Comparison of ENCODE assay signal across 25 cellular contexts in the genomic region with DNA sequence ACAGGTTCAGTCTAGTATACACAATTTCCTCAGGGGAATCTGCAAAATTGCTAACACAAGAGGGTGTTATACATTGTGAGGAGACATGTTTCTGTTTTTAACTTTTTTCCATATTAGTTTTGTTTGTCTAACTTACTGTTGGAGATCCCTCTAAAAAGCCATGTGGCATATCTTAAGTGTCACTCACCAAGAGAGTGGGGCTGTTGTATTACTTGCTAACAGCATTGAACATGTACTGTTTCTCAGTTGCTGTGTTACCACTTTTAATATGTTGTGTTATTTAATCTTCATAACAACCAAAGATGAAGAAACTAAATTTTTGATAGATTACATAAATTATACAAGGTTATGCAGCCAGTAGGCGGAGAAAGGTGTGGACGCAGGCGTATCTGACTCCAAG.
DNase-seq lines count a peak whose midpoint lies in the region; ATAC-seq, FAIRE-seq and TF ChIP-seq lines count a peak whose summit lies in the region.
"Had no signal": no experiment of that assay in that cellular context is flagged by ENCODE, and none has a peak within 500 bp of the region (broad histone marks: within the 10 kb centered on the region; RNA-seq: fewer than 3 reads in every experiment).

No MANE protein-coding gene starts in this region.

- no peak overlapping the region for H2AFZ ChIP-seq in KMS-11 (ENCODE audit: low read depth)
- H2AFZ ChIP-seq: GM23248 had no signal

- peak; percentile 11 for FAIRE-seq in D721Med (lab: Jason Lieb, UNC)
- FAIRE-seq: A549, GM12878, GM19239, H1 had no signal

- H3K9me3 ChIP-seq in right cardiac atrium (ENCODE audit: control insufficient read depth, low read length): no peaks in the 10 kb centered on the region
- H3K9me3 ChIP-seq in CD8-positive, alpha-beta memory T cell (ENCODE audit: low read length): no peaks in the 10 kb centered on the region
- H3K9me3 ChIP-seq: A549, BE2C had no signal

- no peaks in the 10 kb centered on the region for H3K36me3 Mint-ChIP-seq in CD8-positive, alpha-beta memory T cell
- H3K36me3 Mint-ChIP-seq: CD14-positive monocyte had no signal

- H3K4me1 ChIP-seq in right cardiac atrium (ENCODE audit: control insufficient read depth, insufficient read depth, low read length) (no peaks in the 10 kb centered on the region), KMS-11 (ENCODE audit: low read depth, poor library complexity, severe bottlenecking) (peaks cover 13% of the 10 kb centered on the region)
- H3K4me1 ChIP-seq in CD8-positive, alpha-beta memory T cell (ENCODE audit: insufficient read depth, low read length): no peaks in the 10 kb centered on the region
- H3K4me1 ChIP-seq: A549; BE2C; BLaER1 treated with 17β-estradiol and CSF1 and Interleukin-3, amounts not matched to agents 10 nM and 100 nM had no signal

- H3K27me3 ChIP-seq in right cardiac atrium (ENCODE audit: control insufficient read depth, insufficient read depth) (no peaks in the 10 kb centered on the region), KMS-11 (ENCODE audit: insufficient read depth, low read depth) (no peaks in the 10 kb centered on the region)
- no peaks in the 10 kb centered on the region for H3K27me3 ChIP-seq in CD8-positive, alpha-beta memory T cell (ENCODE audit: insufficient read depth, low read length, poor library complexity, severe bottlenecking)
- H3K27me3 ChIP-seq: BE2C; BLaER1 treated with 17β-estradiol and CSF1 and Interleukin-3, amounts not matched to agents 10 nM and 100 nM had no signal

- H3K9me3 Mint-ChIP-seq in CD8-positive, alpha-beta memory T cell: peaks cover 7 to 20% (median 16%) of the 10 kb centered on the region in 5 donors

- no peak overlapping the region for H3K27ac Mint-ChIP-seq in CD8-positive, alpha-beta memory T cell
- H3K27ac Mint-ChIP-seq: CD14-positive monocyte; CD4-positive, alpha-beta T cell; H9 had no signal

- H3K4me3 ChIP-seq in right cardiac atrium (ENCODE audit: low read length) (no peak overlapping the region), KMS-11 (IDR thresholded peaks at IDR 0.05; ENCODE audit: insufficient read depth, low read depth, low read length) (no peak overlapping the region)
- no peak overlapping the region for H3K4me3 ChIP-seq in CD8-positive, alpha-beta memory T cell (ENCODE audit: low read length)
- H3K4me3 ChIP-seq: A549; BLaER1 treated with 17β-estradiol and CSF1 and Interleukin-3, amounts not matched to agents 10 nM and 100 nM; GM12878; GM23248 had no signal

- no peaks in the 10 kb centered on the region for H4K20me1 ChIP-seq in KMS-11 (ENCODE audit: insufficient read depth)
- H4K20me1 ChIP-seq: BLaER1 treated with 17β-estradiol and CSF1 and Interleukin-3, amounts not matched to agents 10 nM and 100 nM had no signal

- no peaks in the 10 kb centered on the region for H3K36me3 ChIP-seq in KMS-11 (ENCODE audit: insufficient read depth)
- H3K36me3 ChIP-seq in CD8-positive, alpha-beta memory T cell (ENCODE audit: insufficient read depth, low read length): no peaks in the 10 kb centered on the region
- H3K36me3 ChIP-seq: BE2C; BLaER1 treated with 17β-estradiol and CSF1 and Interleukin-3, amounts not matched to agents 10 nM and 100 nM had no signal

- H3K4me1 Mint-ChIP-seq in CD8-positive, alpha-beta memory T cell: no peaks in the 10 kb centered on the region
- H3K4me1 Mint-ChIP-seq: CD14-positive monocyte, H9 had no signal

- CTCF ChIA-PET in CD8-positive, alpha-beta memory T cell (lab: Charles Lee): no interaction called here

- H3K27ac ChIP-seq in right cardiac atrium (ENCODE audit: low read length) (no peak overlapping the region), KMS-11 (no peak overlapping the region)
- H3K27ac ChIP-seq in CD8-positive, alpha-beta memory T cell (ENCODE audit: low read depth, low read length): no peak overlapping the region
- H3K27ac ChIP-seq: A549; BLaER1 treated with 17β-estradiol and CSF1 and Interleukin-3, amounts not matched to agents 10 nM and 100 nM; GM23248 had no signal

- peak; percentile 45 for ATAC-seq in Right ventricle myocardium superior (ENCODE audit: poor library complexity)
- ATAC-seq in right cardiac atrium: no peak
- no peak for ATAC-seq in HG02973 (IDR thresholded peaks at IDR 0.05; ENCODE audit: unreplicated experiment)
- ATAC-seq: A549, GM12878, HCT116 had no signal

- H3K4me2 ChIP-seq in KMS-11: peak overlapping the region; percentile 25; the same call in 1 of the 2 replicates
- H3K4me2 ChIP-seq: A549; BLaER1 treated with 17β-estradiol and CSF1 and Interleukin-3, amounts not matched to agents 10 nM and 100 nM had no signal

- TF ChIP-seq CTCF in D721Med (IDR thresholded peaks at IDR 0.05; ENCODE audit: insufficient read depth, missing control alignments) (no peak), KMS-11 (conservative IDR thresholded peaks at IDR 0.05; ENCODE audit: low read depth, low read length) (no peak)

- no peak for DNase-seq in Right ventricle myocardium superior
- DNase-seq in right cardiac atrium: no peak
- no peak for DNase-seq in D721Med (ENCODE audit: insufficient read length, low spot score)
- DNase-seq in CD8-positive, alpha-beta memory T cell: no peak
- DNase-seq: 8988T; ACHN; AML-193; BE2C; Calu3; CD4-positive, alpha-beta T cell; COR-L47; DMS153; EL; GDM1; GM23248; H9 had no signal

- no peaks in the 10 kb centered on the region for H3K27me3 Mint-ChIP-seq in CD8-positive, alpha-beta memory T cell
- H3K27me3 Mint-ChIP-seq: CD4-positive, alpha-beta T cell had no signal

- POLR2A ChIA-PET in CD8-positive, alpha-beta memory T cell (lab: Charles Lee): no interaction called here

- no peak overlapping the region for H3K9ac ChIP-seq in KMS-11
- H3K9ac ChIP-seq: BLaER1 treated with 17β-estradiol and CSF1 and Interleukin-3, amounts not matched to agents 10 nM and 100 nM; GM23248 had no signal

- H3K4me3 Mint-ChIP-seq in CD8-positive, alpha-beta memory T cell: no peak overlapping the region
- H3K4me3 Mint-ChIP-seq: CD14-positive monocyte; CD4-positive, alpha-beta T cell; H9 had no signal

- no peaks in the 10 kb centered on the region for H3K79me2 ChIP-seq in KMS-11 (ENCODE audit: insufficient read depth, low read depth)

- 91% methylated on average over 3 of the region's 3 CpGs for WGBS in right cardiac atrium

- intact Hi-C loops in Right ventricle myocardium superior (cut with DNase I) (no loop called here), right cardiac atrium (cut with DNase I) (no loop called here)
